ENCODE assay signal across 12 cellular contexts in the genomic region with DNA sequence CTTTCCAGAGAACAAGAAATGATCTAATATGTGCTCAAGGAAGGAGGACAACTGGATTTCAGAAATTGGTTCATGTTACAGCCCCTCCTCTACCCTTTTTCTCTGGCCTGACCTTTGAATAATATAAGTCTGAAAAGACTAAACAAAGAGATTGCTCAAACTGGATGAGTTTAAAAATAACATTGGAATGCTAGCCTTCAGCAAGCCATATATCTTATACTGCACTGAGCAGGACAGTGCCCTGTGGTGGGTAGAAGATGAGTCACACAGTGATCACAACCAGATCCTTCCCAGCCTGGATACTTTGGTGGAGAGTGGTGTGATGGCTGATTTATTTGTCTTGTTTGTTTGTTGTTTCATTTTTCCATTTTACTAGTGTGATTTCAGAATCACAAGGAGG. TPM values are rescaled to one million over a fixed set of nuclear protein-coding genes. Genes with fewer than 3 reads are reported as not detected.
DNase-seq lines count a peak whose midpoint lies in the region; ATAC-seq, FAIRE-seq and TF ChIP-seq lines count a peak whose summit lies in the region.
"Had no signal": no experiment of that assay in that cellular context is flagged by ENCODE, and none has a peak within 500 bp of the region (broad histone marks: within the 10 kb centered on the region; RNA-seq: fewer than 3 reads in every experiment).

No MANE protein-coding gene starts in this region.

- no peak overlapping the region for H3K27ac ChIP-seq in fibroblast of lung (ENCODE audit: insufficient read depth, low read length)
- peak overlapping the region; percentile 77 for H3K27ac ChIP-seq in osteoblast (ENCODE audit: low read depth, low read length)
- H3K27ac ChIP-seq: ovary had no signal

- peaks cover 17% of the 10 kb centered on the region for H3K4me1 Mint-ChIP-seq in progenitor cell of endocrine pancreas (ENCODE audit: low read depth)
- H3K4me1 Mint-ChIP-seq: activated B cell treated with CpG ODN at 0.5 μM for 24 hours had no signal

- no peak overlapping the region for H3K9ac ChIP-seq in fibroblast of lung (ENCODE audit: insufficient read depth, low read length)

- peaks cover 33% of the 10 kb centered on the region for H3K27me3 Mint-ChIP-seq in progenitor cell of endocrine pancreas
- H3K27me3 Mint-ChIP-seq: activated naive CD8-positive, alpha-beta T cell had no signal

- H3K9me3 ChIP-seq in fibroblast of lung (ENCODE audit: control insufficient read depth, insufficient read depth, low read depth, low read length), result no peaks in the 10 kb centered on the region
- no peaks in the 10 kb centered on the region for H3K9me3 ChIP-seq in osteoblast (ENCODE audit: low read depth, low read length)
- H3K9me3 ChIP-seq: ovary had no signal

- no peak overlapping the region for H3K27ac Mint-ChIP-seq in activated naive CD4-positive, alpha-beta T cell treated with anti-CD3 and anti-CD28 coated beads, Interleukin-2, amount 50 U/mL, for 72 hours
- no peak overlapping the region for H3K27ac Mint-ChIP-seq in progenitor cell of endocrine pancreas
- H3K27ac Mint-ChIP-seq: activated B cell treated with CpG ODN at 0.5 μM for 24 hours; activated naive CD8-positive, alpha-beta T cell had no signal

- H3K4me3 ChIP-seq in AG09309 (ENCODE audit: control insufficient read depth, low read depth, low read length), result no peak overlapping the region
- no peak overlapping the region for H3K4me3 ChIP-seq in fibroblast of lung (replicated peaks in 1 of 4; ENCODE audit: control extremely low read depth in 1 of 4, insufficient read depth in 1 of 4, low read depth in 3 of 4, low read length in 4 of 4)
- no peak overlapping the region for H3K4me3 ChIP-seq in osteoblast (ENCODE audit: insufficient read depth, low read length)
- H3K4me3 ChIP-seq: ovary had no signal

- DNase-seq in AG09309 (ENCODE audit: low read depth) (peak; percentile 87), RCC 7860 (ENCODE audit: low spot score) (peak; percentile 54), fibroblast of lung (ENCODE audit: low read depth in 2 of 2) (peak; percentile 93 to 95), osteoblast (ENCODE audit: insufficient read length, low spot score, missing footprints) (peak; percentile 93), progenitor cell of endocrine pancreas (ENCODE audit: low spot score, unreplicated experiment) (no peak), anterior cingulate cortex (lab: John Stamatoyannopoulos, UW) (no peak), NCI-H345 treated with DMSO at 0.1 percent for 48 hours (lab: John Stamatoyannopoulos, UW; ENCODE audit: unreplicated experiment) (no peak)
- DNase-seq in activated naive CD4-positive, alpha-beta T cell treated with anti-CD3 and anti-CD28 coated beads, Interleukin-2, amount 50 U/mL, for 72 hours (ENCODE audit: low spot score in 2 of 2), result no peak
- DNase-seq: activated B cell treated with CpG ODN at 0.5 μM for 24 hours, KG1, ovary had no signal

- peak; percentile 81 for FAIRE-seq in RCC 7860 (lab: Jason Lieb, UNC)

- H3K4me1 ChIP-seq in fibroblast of lung (ENCODE audit: control insufficient read depth, extremely low read depth, insufficient read depth, low read length) (peaks cover 21% of the 10 kb centered on the region), osteoblast (ENCODE audit: insufficient read depth, low read length) (peaks cover 34% of the 10 kb centered on the region)

- H2AFZ ChIP-seq in fibroblast of lung (ENCODE audit: low read length), result no peak overlapping the region
- no peak overlapping the region for H2AFZ ChIP-seq in osteoblast (ENCODE audit: low read length)

- no peak for ATAC-seq in activated naive CD4-positive, alpha-beta T cell treated with anti-CD3 and anti-CD28 coated beads, Interleukin-2, amount 50 U/mL, for 72 hours

- H3K4me3 Mint-ChIP-seq in progenitor cell of endocrine pancreas (ENCODE audit: low read depth), result no peak overlapping the region
- H3K4me3 Mint-ChIP-seq: activated B cell treated with CpG ODN at 0.5 μM for 24 hours; activated naive CD8-positive, alpha-beta T cell had no signal

- peak overlapping the region; percentile 62 for H3K4me2 ChIP-seq in fibroblast of lung (ENCODE audit: extremely low read depth, insufficient read depth, low read length)
- peak overlapping the region; percentile 57 for H3K4me2 ChIP-seq in osteoblast (ENCODE audit: insufficient read depth, low read length)

- H3K9me3 Mint-ChIP-seq in activated naive CD4-positive, alpha-beta T cell treated with anti-CD3 and anti-CD28 coated beads, Interleukin-2, amount 50 U/mL, for 72 hours, result no peaks in the 10 kb centered on the region
- no peaks in the 10 kb centered on the region for H3K9me3 Mint-ChIP-seq in progenitor cell of endocrine pancreas (ENCODE audit: low read depth)
- H3K9me3 Mint-ChIP-seq: activated B cell treated with CpG ODN at 0.5 μM for 24 hours had no signal

- H3K27me3 ChIP-seq in fibroblast of lung (ENCODE audit: control insufficient read depth, insufficient read depth, low read length) (no peaks in the 10 kb centered on the region), osteoblast (ENCODE audit: insufficient read depth, low read length) (no peaks in the 10 kb centered on the region)
- H3K27me3 ChIP-seq: ovary had no signal

- H4K20me1 ChIP-seq in fibroblast of lung (ENCODE audit: control insufficient read depth, extremely low read depth, insufficient read depth, low read length) (no peaks in the 10 kb centered on the region), osteoblast (ENCODE audit: insufficient read depth, low read length) (no peaks in the 10 kb centered on the region)

- H3K79me2 ChIP-seq in fibroblast of lung (ENCODE audit: control insufficient read depth, insufficient read depth, low read length) (peaks cover 6% of the 10 kb centered on the region), osteoblast (ENCODE audit: insufficient read depth, low read length) (peaks cover 82% of the 10 kb centered on the region)

- H3K36me3 ChIP-seq in fibroblast of lung (ENCODE audit: control insufficient read depth, insufficient read depth, low read length) (no peaks in the 10 kb centered on the region), osteoblast (ENCODE audit: insufficient read depth, low read length) (no peaks in the 10 kb centered on the region)
- H3K36me3 ChIP-seq: ovary had no signal

- TF ChIP-seq CTCF in AG09309 (IDR thresholded peaks at IDR 0.05; ENCODE audit: control insufficient read depth, insufficient read depth, low read depth, low read length, missing control alignments) (no peak), fibroblast of lung (conservative IDR thresholded peaks at IDR 0.05 in 1 of 2, IDR thresholded peaks at IDR 0.05 in 1 of 2; ENCODE audit: low read depth in 1 of 2, low read length in 2 of 2) (no peak), osteoblast (IDR thresholded peaks at IDR 0.05; ENCODE audit: extremely low read depth, low read depth, low read length) (no peak), progenitor cell of endocrine pancreas (IDR thresholded peaks at IDR 0.05; ENCODE audit: unreplicated experiment) (no peak)

- H3K36me3 Mint-ChIP-seq in activated naive CD4-positive, alpha-beta T cell treated with anti-CD3 and anti-CD28 coated beads, Interleukin-2, amount 50 U/mL, for 72 hours, result no peaks in the 10 kb centered on the region
- H3K36me3 Mint-ChIP-seq in progenitor cell of endocrine pancreas (ENCODE audit: insufficient read depth), result no peaks in the 10 kb centered on the region
- H3K36me3 Mint-ChIP-seq: activated naive CD8-positive, alpha-beta T cell had no signal

RNA-seq across cellular contexts. Expression of gene PALM2AKAP2, which starts 13.2 kb away (rescaled TPM):
- total RNA-seq in fibroblast of lung (6.9 and 9.9 TPM in 2 replicates), osteoblast (19.4 and 25.3 TPM in 2 replicates), progenitor cell of endocrine pancreas (0.51 and 0.74 TPM in 2 replicates)
- polyA plus RNA-seq in fibroblast of lung, result 3.7 and 7.7 TPM in 2 replicates
- 3.6 and 11.1 TPM in 2 replicates for polyA plus RNA-seq in fibroblast of lung (2012)
- 2.0 and 11.2 TPM in 2 replicates for polyA minus RNA-seq in fibroblast of lung (ENCODE audit: low replicate concordance)
- 1 to 10 TPM in 1 of 2 donors, not detected in 1; 5.0 TPM for total RNA-seq in activated naive CD4-positive, alpha-beta T cell treated with anti-CD3 and anti-CD28 coated beads, Interleukin-2, amount 50 U/mL, for 72 hours
- total RNA-seq: activated B cell treated with CpG ODN at 0.5 μM for 24 hours had no signal

Comparison
In these comparisons a context has a peak if more than half of its experiments do, and no peak if none do; other contexts are left out.
1. DNase-seq: peak in AG09309 (single experiment), RCC 7860 (single experiment), fibroblast of lung (2 of 2) and osteoblast (single experiment); none in activated naive CD4-positive, alpha-beta T cell treated with anti-CD3 and anti-CD28 coated beads, Interleukin-2, amount 50 U/mL, for 72 hours (0 of 2), progenitor cell of endocrine pancreas (single experiment), anterior cingulate cortex (0 of 58) and NCI-H345 treated with DMSO at 0.1 percent for 48 hours (single experiment).